1 cellular context compared by ENCODE assay signal in genomic region chr15:62277816-62278394, GRCh38.
TF ChIP-seq lines count a peak whose summit lies in the region.

No MANE protein-coding gene starts in this region.

TF ChIP-seq in H1, 55 proteins besides CTCF, POLR2A, EP300 and RAD21:
- TF ChIP-seq E2F6 (IDR thresholded peaks at IDR 0.05) (no peak), CTBP2 (IDR thresholded peaks at IDR 0.05; ENCODE audit: borderline replicate concordance, insufficient read depth, insufficient read length, low read length) (no peak), TEAD4 (IDR thresholded peaks at IDR 0.05; ENCODE audit: low read depth, low read length) (no peak), YY1 (IDR thresholded peaks at IDR 0.05; ENCODE audit: low read depth, low read length) (no peak), ATF2 (IDR thresholded peaks at IDR 0.05; ENCODE audit: low read length) (no peak), POU5F1 (IDR thresholded peaks at IDR 0.05; ENCODE audit: low read depth, low read length) (no peak), FOSL1 (IDR thresholded peaks at IDR 0.05; ENCODE audit: insufficient read depth, low read depth, low read length) (no peak), JUN (IDR thresholded peaks at IDR 0.05; ENCODE audit: low read depth, low read length) (no peak), EZH2 (IDR thresholded peaks at IDR 0.05; ENCODE audit: low read depth, low read length, severe bottlenecking) (no peak), BRCA1 (IDR thresholded peaks at IDR 0.05; ENCODE audit: low read depth, low read length) (no peak), KDM1A (IDR thresholded peaks at IDR 0.05; ENCODE audit: borderline replicate concordance, low read length) (no peak), KDM4A (IDR thresholded peaks at IDR 0.05; ENCODE audit: low read depth, low read length, severe bottlenecking) (no peak), NRF1 (IDR thresholded peaks at IDR 0.05; ENCODE audit: low read depth, low read length) (no peak), USF2 (IDR thresholded peaks at IDR 0.05; ENCODE audit: low read length) (no peak), CBX8 (IDR thresholded peaks at IDR 0.05; ENCODE audit: borderline replicate concordance, low read depth, low read length) (no peak), MAX (IDR thresholded peaks at IDR 0.05) (no peak)
